10 cellular contexts compared by ENCODE assay signal in genomic region chr14:39229222-39229543, GRCh38. TPM values are rescaled to one million over a fixed set of nuclear protein-coding genes. Genes with fewer than 3 reads are reported as not detected.
DNase-seq lines count a peak whose midpoint lies in the region; ATAC-seq and TF ChIP-seq lines count a peak whose summit lies in the region.
"Had no signal": no experiment of that assay in that cellular context is flagged by ENCODE, and none has a peak within 500 bp of the region (broad histone marks: within the 10 kb centered on the region; RNA-seq: fewer than 3 reads in every experiment).

No MANE protein-coding gene starts in this region.

- H3K27ac ChIP-seq in colonic mucosa, result no peak overlapping the region
- H3K27ac ChIP-seq: esophagus muscularis mucosa had no signal

- no peaks in the 10 kb centered on the region for H3K36me3 ChIP-seq in colonic mucosa
- H3K36me3 ChIP-seq: esophagus muscularis mucosa had no signal

- no peaks in the 10 kb centered on the region for H3K9me3 ChIP-seq in colonic mucosa
- H3K9me3 ChIP-seq: esophagus muscularis mucosa had no signal

- DNase-seq in NOMO-1 treated with DMSO at 0.1 percent for 48 hours (lab: John Stamatoyannopoulos, UW; ENCODE audit: unreplicated experiment) (peak; percentile 45), SKM-1 (lab: John Stamatoyannopoulos, UW; ENCODE audit: unreplicated experiment) (no peak), NCI-H2196 treated with DMSO at 0.1 percent for 48 hours (lab: John Stamatoyannopoulos, UW; ENCODE audit: unreplicated experiment) (no peak), NCI-H1436 (lab: John Stamatoyannopoulos, UW) (no peak), colonic mucosa (no peak)
- DNase-seq in activated effector memory CD4-positive, alpha-beta T cell treated with Interleukin-2 at 50 U/mL for 16 hours, result peak; percentile 47
- peak; percentile 38 to 40 for DNase-seq in stimulated activated CD4-positive, alpha-beta T cell treated with anti-CD3 and anti-CD28 coated beads, Interleukin-2, amount 100 ng/mL, for 48 hours
- DNase-seq: NCI-H82 had no signal

- TF ChIP-seq CTCF in colonic mucosa (IDR thresholded peaks at IDR 0.05), result no peak

- intact Hi-C loops in colonic mucosa (cut with DNase I), result no loop called here

- H3K27me3 ChIP-seq in colonic mucosa, result no peaks in the 10 kb centered on the region
- H3K27me3 ChIP-seq: esophagus muscularis mucosa had no signal

- peak; percentile 62 for ATAC-seq in GM18909 (IDR thresholded peaks at IDR 0.05; ENCODE audit: poor library complexity, unreplicated experiment)

- no peak overlapping the region for H3K4me3 ChIP-seq in colonic mucosa
- H3K4me3 ChIP-seq: esophagus muscularis mucosa had no signal

- no peaks in the 10 kb centered on the region for H3K4me1 ChIP-seq in colonic mucosa

- H3K9ac ChIP-seq in colonic mucosa (ENCODE audit: low read depth in 2 of 2, low read length in 2 of 2), result no peak overlapping the region

RNA-seq across cellular contexts. Expression of gene MIA2, which starts 4.5 kb away (rescaled TPM):
- total RNA-seq in colonic mucosa, result 10 to 100 TPM; 41.8 to 61.8 TPM

RNA-seq across cellular contexts. Expression of gene PNN, which starts 54.1 kb away (rescaled TPM):
- total RNA-seq in colonic mucosa, result 10 to 100 TPM; 34.6 to 52.4 TPM

RNA-seq across cellular contexts. Expression of gene TRAPPC6B, which starts 59.0 kb away (rescaled TPM):
- total RNA-seq in colonic mucosa, result 10 to 100 TPM; 15.4 to 22.7 TPM

Comparison
In these comparisons a context has a peak if more than half of its experiments do, and no peak if none do; other contexts are left out.
1. DNase-seq: peak in NOMO-1 treated with DMSO at 0.1 percent for 48 hours (single experiment), activated effector memory CD4-positive, alpha-beta T cell treated with Interleukin-2 at 50 U/mL for 16 hours (single experiment) and stimulated activated CD4-positive, alpha-beta T cell treated with anti-CD3 and anti-CD28 coated beads, Interleukin-2, amount 100 ng/mL, for 48 hours (2 of 2); none in SKM-1 (single experiment), NCI-H2196 treated with DMSO at 0.1 percent for 48 hours (single experiment), NCI-H1436 (single experiment) and colonic mucosa (single experiment).